Comparison of ENCODE assay signal across 8 cellular contexts in the genomic region with DNA sequence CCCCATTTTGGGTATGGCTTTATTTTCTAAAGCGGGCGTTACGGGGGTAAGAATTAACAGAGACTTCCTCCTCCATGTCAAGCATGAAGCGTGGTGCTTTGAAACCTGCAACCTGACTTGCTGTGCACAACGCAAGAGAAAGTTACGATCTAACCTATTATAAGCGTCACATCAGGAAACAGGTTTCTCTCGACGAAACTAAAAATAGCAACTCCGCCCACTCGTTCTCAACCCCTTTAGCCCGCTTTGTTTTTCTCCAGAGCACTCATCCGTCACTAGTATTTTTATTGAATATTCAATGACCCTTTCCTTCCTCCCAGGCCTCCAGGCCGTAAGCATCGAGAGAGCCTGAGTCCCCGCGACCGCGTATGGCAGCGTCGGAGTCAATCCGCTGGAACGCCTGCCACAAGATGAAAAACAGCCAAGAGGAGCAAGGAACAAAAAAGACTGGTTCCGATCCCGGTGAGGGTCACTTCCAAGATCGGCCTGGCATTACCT. TPM values are rescaled to one million over a fixed set of nuclear protein-coding genes. Genes with fewer than 3 reads are reported as not detected.
DNase-seq lines count a peak whose midpoint lies in the region; ATAC-seq and TF ChIP-seq lines count a peak whose summit lies in the region.

No MANE protein-coding gene starts in this region.

- H3K27ac ChIP-seq in C4-2B: peak overlapping the region; percentile 91
- H3K27ac ChIP-seq in KMS-11: peak overlapping the region; percentile 64
- H3K27ac ChIP-seq in WERI-Rb-1: peak overlapping the region; percentile 84
- peak overlapping the region; percentile 90 for H3K27ac ChIP-seq in colonic mucosa

- H3K9me3 Mint-ChIP-seq in memory B cell: no peaks in the 10 kb centered on the region

- no peak for TF ChIP-seq CTCF in C4-2B (conservative IDR thresholded peaks at IDR 0.05)
- no peak for TF ChIP-seq CTCF in KMS-11 (conservative IDR thresholded peaks at IDR 0.05; ENCODE audit: low read depth, low read length)
- TF ChIP-seq CTCF in WERI-Rb-1 (IDR thresholded peaks at IDR 0.05; ENCODE audit: low read depth, low read length): no peak
- TF ChIP-seq CTCF in colonic mucosa (IDR thresholded peaks at IDR 0.05): no peak

- H4K20me1 ChIP-seq in KMS-11 (ENCODE audit: insufficient read depth): no peaks in the 10 kb centered on the region

- H3K4me2 ChIP-seq in KMS-11: peak overlapping the region; percentile 51

- no peaks in the 10 kb centered on the region for H3K4me1 ChIP-seq in KMS-11 (ENCODE audit: low read depth, poor library complexity, severe bottlenecking)
- H3K4me1 ChIP-seq in colonic mucosa: peaks cover 23% of the 10 kb centered on the region

- H3K27me3 ChIP-seq in KMS-11 (ENCODE audit: insufficient read depth, low read depth): no peaks in the 10 kb centered on the region
- no peaks in the 10 kb centered on the region for H3K27me3 ChIP-seq in WERI-Rb-1 (ENCODE audit: insufficient read depth, low read depth, severe bottlenecking)
- no peaks in the 10 kb centered on the region for H3K27me3 ChIP-seq in colonic mucosa

- peaks cover 10% of the 10 kb centered on the region for H3K36me3 Mint-ChIP-seq in memory B cell

- H3K4me3 ChIP-seq in KMS-11 (IDR thresholded peaks at IDR 0.05; ENCODE audit: insufficient read depth, low read depth, low read length) (no peak overlapping the region), WERI-Rb-1 (ENCODE audit: low read depth, low read length) (peak overlapping the region; percentile 71), colonic mucosa (peak overlapping the region; percentile 67)

- intact Hi-C loops in colonic mucosa (cut with DNase I): no loop called here

- peaks cover 20% of the 10 kb centered on the region; the same call in 1 of the 2 replicates for H3K79me2 ChIP-seq in KMS-11 (ENCODE audit: insufficient read depth, low read depth)

- no peaks in the 10 kb centered on the region for H3K27me3 Mint-ChIP-seq in memory B cell

- H3K4me3 Mint-ChIP-seq in memory B cell: peak overlapping the region; percentile 98

- H3K4me1 Mint-ChIP-seq in memory B cell: peaks cover 21% of the 10 kb centered on the region

- no peaks in the 10 kb centered on the region for H3K9me3 ChIP-seq in WERI-Rb-1 (ENCODE audit: severe bottlenecking)
- no peaks in the 10 kb centered on the region for H3K9me3 ChIP-seq in colonic mucosa

- no peak overlapping the region; the same call in 1 of the 2 replicates for H2AFZ ChIP-seq in KMS-11 (ENCODE audit: low read depth)

- H3K36me3 ChIP-seq in KMS-11 (ENCODE audit: insufficient read depth) (no peaks in the 10 kb centered on the region), WERI-Rb-1 (peaks cover 69% of the 10 kb centered on the region), colonic mucosa (peaks cover 3% of the 10 kb centered on the region)

- DNase-seq in WERI-Rb-1 (no peak), colonic mucosa (peak; percentile 72), memory B cell (ENCODE audit: low spot score in 2 of 2) (peak in 1 of 2 donors; percentile 78)
- DNase-seq in stimulated activated CD8-positive, alpha-beta memory T cell treated with anti-CD3 and anti-CD28 coated beads, Interleukin-4, amount 100 ng/mL, for 1 hour (ENCODE audit: low read depth in 2 of 2, low spot score in 1 of 2): peak; percentile 13 to 34

- H3K27ac Mint-ChIP-seq in memory B cell: peak overlapping the region; percentile 98

- peak overlapping the region; percentile 57; the same call in 1 of the 2 replicates for H3K9ac ChIP-seq in KMS-11
- H3K9ac ChIP-seq in colonic mucosa (ENCODE audit: low read depth in 2 of 2, low read length in 2 of 2): peak overlapping the region; percentile 80 to 94

- ATAC-seq in GM19395 (IDR thresholded peaks at IDR 0.05; ENCODE audit: unreplicated experiment) (peak; percentile 46), memory B cell (ENCODE audit: low read depth) (peak; percentile 62), GM18520 (IDR thresholded peaks at IDR 0.05; ENCODE audit: unreplicated experiment) (no peak)

RNA-seq across cellular contexts. Expression of a gene that starts 0.6 kb away (rescaled TPM):
- total RNA-seq in colonic mucosa: 10 to 100 TPM; 66.5 to 77.6 TPM

RNA-seq across cellular contexts. Expression of a gene that starts 1.1 kb away (rescaled TPM):
- 10 to 100 TPM; 25.4 to 30.7 TPM for total RNA-seq in colonic mucosa

RNA-seq across cellular contexts. Expression of a gene that starts 20.0 kb away (rescaled TPM):
- 100 to 1,000 TPM; 126 to 349 TPM for total RNA-seq in colonic mucosa

RNA-seq across cellular contexts. Expression of a gene that starts 49.9 kb away (rescaled TPM):
- total RNA-seq in colonic mucosa: 10 to 100 TPM in 1 of 2 donors, 1 to 10 TPM in 1; 8.3 to 14.3 TPM
